In the genomic region with DNA sequence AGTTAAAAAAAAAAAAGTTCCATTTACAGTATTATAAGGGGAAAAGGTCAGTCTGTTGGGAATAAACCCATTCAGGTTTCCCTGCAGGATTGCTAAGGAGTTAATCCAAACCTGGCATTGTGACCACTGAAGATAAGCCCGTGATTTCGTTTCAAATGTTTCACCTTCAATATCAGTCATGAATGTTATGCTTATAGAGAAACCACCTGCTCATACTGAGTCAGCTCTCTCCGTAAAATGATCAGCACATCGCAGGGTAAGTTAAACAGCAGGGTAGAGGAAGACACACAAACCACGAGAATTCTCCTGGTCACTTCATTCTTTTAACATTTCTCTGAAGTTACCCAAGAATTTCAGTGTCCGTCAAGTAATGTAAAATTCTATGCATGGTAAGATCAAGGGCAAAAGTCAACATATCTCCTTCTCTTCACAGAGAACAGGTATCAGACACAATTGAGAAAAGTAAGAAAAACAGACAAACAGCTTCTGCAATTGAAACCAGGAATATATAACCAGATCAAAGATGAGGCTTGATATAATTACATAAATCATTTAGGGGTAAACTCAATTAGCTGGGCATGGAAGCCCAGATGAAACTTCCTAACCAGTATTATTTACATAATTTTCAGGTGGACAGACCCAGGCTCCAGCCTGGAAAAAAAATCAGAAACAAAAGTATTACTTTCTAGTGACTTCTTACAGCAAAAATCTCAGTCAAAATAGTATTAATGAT, we compare ENCODE assay signal across 1 cellular context.
TF ChIP-seq lines count a peak whose summit lies in the region.

No MANE protein-coding gene starts in this region.

TF ChIP-seq in GM23338, 12 proteins besides CTCF, POLR2A, EP300 and RAD21 (continued from another document):
- TF ChIP-seq, protein P1, sequence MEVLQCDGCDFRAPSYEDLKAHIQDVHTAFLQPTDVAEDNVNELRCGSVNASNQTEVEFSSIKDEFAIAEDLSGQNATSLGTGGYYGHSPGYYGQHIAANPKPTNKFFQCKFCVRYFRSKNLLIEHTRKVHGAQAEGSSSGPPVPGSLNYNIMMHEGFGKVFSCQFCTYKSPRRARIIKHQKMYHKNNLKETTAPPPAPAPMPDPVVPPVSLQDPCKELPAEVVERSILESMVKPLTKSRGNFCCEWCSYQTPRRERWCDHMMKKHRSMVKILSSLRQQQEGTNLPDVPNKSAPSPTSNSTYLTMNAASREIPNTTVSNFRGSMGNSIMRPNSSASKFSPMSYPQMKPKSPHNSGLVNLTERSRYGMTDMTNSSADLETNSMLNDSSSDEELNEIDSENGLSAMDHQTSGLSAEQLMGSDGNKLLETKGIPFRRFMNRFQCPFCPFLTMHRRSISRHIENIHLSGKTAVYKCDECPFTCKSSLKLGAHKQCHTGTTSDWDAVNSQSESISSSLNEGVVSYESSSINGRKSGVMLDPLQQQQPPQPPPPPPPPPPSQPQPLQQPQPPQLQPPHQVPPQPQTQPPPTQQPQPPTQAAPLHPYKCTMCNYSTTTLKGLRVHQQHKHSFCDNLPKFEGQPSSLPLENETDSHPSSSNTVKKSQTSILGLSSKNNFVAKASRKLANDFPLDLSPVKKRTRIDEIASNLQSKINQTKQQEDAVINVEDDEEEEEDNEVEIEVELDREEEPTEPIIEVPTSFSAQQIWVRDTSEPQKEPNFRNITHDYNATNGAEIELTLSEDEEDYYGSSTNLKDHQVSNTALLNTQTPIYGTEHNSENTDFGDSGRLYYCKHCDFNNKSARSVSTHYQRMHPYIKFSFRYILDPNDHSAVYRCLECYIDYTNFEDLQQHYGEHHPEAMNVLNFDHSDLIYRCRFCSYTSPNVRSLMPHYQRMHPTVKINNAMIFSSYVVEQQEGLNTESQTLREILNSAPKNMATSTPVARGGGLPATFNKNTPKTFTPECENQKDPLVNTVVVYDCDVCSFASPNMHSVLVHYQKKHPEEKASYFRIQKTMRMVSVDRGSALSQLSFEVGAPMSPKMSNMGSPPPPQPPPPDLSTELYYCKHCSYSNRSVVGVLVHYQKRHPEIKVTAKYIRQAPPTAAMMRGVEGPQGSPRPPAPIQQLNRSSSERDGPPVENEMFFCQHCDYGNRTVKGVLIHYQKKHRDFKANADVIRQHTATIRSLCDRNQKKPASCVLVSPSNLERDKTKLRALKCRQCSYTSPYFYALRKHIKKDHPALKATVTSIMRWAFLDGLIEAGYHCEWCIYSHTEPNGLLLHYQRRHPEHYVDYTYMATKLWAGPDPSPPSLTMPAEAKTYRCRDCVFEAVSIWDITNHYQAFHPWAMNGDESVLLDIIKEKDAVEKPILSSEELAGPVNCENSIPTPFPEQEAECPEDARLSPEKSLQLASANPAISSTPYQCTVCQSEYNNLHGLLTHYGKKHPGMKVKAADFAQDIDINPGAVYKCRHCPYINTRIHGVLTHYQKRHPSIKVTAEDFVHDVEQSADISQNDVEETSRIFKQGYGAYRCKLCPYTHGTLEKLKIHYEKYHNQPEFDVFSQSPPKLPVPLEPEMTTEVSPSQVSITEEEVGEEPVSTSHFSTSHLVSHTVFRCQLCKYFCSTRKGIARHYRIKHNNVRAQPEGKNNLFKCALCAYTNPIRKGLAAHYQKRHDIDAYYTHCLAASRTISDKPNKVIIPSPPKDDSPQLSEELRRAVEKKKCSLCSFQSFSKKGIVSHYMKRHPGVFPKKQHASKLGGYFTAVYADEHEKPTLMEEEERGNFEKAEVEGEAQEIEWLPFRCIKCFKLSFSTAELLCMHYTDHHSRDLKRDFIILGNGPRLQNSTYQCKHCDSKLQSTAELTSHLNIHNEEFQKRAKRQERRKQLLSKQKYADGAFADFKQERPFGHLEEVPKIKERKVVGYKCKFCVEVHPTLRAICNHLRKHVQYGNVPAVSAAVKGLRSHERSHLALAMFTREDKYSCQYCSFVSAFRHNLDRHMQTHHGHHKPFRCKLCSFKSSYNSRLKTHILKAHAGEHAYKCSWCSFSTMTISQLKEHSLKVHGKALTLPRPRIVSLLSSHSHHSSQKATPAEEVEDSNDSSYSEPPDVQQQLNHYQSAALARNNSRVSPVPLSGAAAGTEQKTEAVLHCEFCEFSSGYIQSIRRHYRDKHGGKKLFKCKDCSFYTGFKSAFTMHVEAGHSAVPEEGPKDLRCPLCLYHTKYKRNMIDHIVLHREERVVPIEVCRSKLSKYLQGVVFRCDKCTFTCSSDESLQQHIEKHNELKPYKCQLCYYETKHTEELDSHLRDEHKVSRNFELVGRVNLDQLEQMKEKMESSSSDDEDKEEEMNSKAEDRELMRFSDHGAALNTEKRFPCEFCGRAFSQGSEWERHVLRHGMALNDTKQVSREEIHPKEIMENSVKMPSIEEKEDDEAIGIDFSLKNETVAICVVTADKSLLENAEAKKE (CRISPR knock-in tag; IDR thresholded peaks at IDR 0.05): no peak
